18 cellular contexts compared by ENCODE assay signal in genomic region chr4:73844352-73844751, GRCh38. TPM values are rescaled to one million over a fixed set of nuclear protein-coding genes. Genes with fewer than 3 reads are reported as not detected.
DNase-seq lines count a peak whose midpoint lies in the region; ATAC-seq, FAIRE-seq and TF ChIP-seq lines count a peak whose summit lies in the region.
"Had no signal": no experiment of that assay in that cellular context is flagged by ENCODE, and none has a peak within 500 bp of the region (broad histone marks: within the 10 kb centered on the region; RNA-seq: fewer than 3 reads in every experiment).

No MANE protein-coding gene starts in this region.

- no peak for TF ChIP-seq CTCF in astrocyte (IDR thresholded peaks at IDR 0.05; ENCODE audit: insufficient read depth, low read depth, low read length)

- H4K20me1 ChIP-seq in astrocyte (ENCODE audit: insufficient read depth, low read length) = no peaks in the 10 kb centered on the region

- no peaks in the 10 kb centered on the region for H3K9me3 Mint-ChIP-seq in astrocyte (ENCODE audit: unreplicated experiment)
- H3K9me3 Mint-ChIP-seq in activated T-cell treated with anti-CD3 and anti-CD28 coated beads, Interleukin-2, amount 50 U/mL, for 4 hours = no peaks in the 10 kb centered on the region
- no peaks in the 10 kb centered on the region for H3K9me3 Mint-ChIP-seq in activated naive CD8-positive, alpha-beta T cell treated with anti-CD3 and anti-CD28 coated beads, Interleukin-2, amount 50 U/mL, for 24 hours
- H3K9me3 Mint-ChIP-seq: stimulated activated memory B cell treated with anti-CD40 and anti-IgM and Interleukin-4, amounts not matched to agents 10 μg/mL and 1 μg/mL and 100 μg/mL, for 72 hours had no signal

- H3K9me3 ChIP-seq in astrocyte (ENCODE audit: insufficient read depth, low read depth, low read length) = no peaks in the 10 kb centered on the region
- H3K9me3 ChIP-seq: vagina had no signal

- H3K36me3 ChIP-seq in astrocyte (ENCODE audit: insufficient read depth, low read length) = no peaks in the 10 kb centered on the region
- H3K36me3 ChIP-seq: vagina had no signal

- H3K27ac Mint-ChIP-seq in astrocyte (ENCODE audit: unreplicated experiment) = no peak overlapping the region
- H3K27ac Mint-ChIP-seq in activated naive CD8-positive, alpha-beta T cell treated with anti-CD3 and anti-CD28 coated beads, Interleukin-2, amount 50 U/mL, for 24 hours = no peak overlapping the region
- H3K27ac Mint-ChIP-seq: progenitor cell of endocrine pancreas; stimulated activated memory B cell treated with anti-CD40 and anti-IgM and Interleukin-4, amounts not matched to agents 10 μg/mL and 1 μg/mL and 100 μg/mL, for 72 hours; T-helper 17 cell had no signal

- peak overlapping the region; percentile 31 for H3K4me2 ChIP-seq in astrocyte (ENCODE audit: low read length)

- FAIRE-seq in astrocyte (lab: Jason Lieb, UNC) (peak; percentile 55), islet of Langerhans (lab: Jason Lieb, UNC) (peak; percentile 43)

- no peaks in the 10 kb centered on the region for H3K79me2 ChIP-seq in astrocyte (ENCODE audit: insufficient read depth, low read length)

- no peak overlapping the region for H3K4me3 ChIP-seq in astrocyte (ENCODE audit: insufficient read depth, low read depth, low read length)
- H3K4me3 ChIP-seq: vagina had no signal

- no peak overlapping the region for H3K9ac ChIP-seq in astrocyte (ENCODE audit: low read length)

- no peaks in the 10 kb centered on the region for H3K27me3 ChIP-seq in astrocyte (ENCODE audit: insufficient read depth, low read length)
- H3K27me3 ChIP-seq: vagina had no signal

- DNase-seq in AML-193 (lab: John Stamatoyannopoulos, UW) (peak; percentile 69 to 70), M059J (ENCODE audit: low read depth) (peak; percentile 68), astrocyte (ENCODE audit: low read depth) (peak; percentile 78), NK-92 (lab: John Stamatoyannopoulos, UW; ENCODE audit: unreplicated experiment) (no peak), activated gamma-delta T cell treated with Interleukin-2 at 50 U/mL for 16 hours (no peak)
- DNase-seq in activated T-cell treated with anti-CD3 and anti-CD28 coated beads, Interleukin-2, amount 50 U/mL, for 4 hours = no peak
- DNase-seq in activated naive CD8-positive, alpha-beta T cell treated with anti-CD3 and anti-CD28 coated beads, Interleukin-2, amount 50 U/mL, for 24 hours = no peak
- DNase-seq: activated effector memory CD4-positive, alpha-beta T cell treated with Interleukin-2 at 50 U/mL for 16 hours; DND-41; midbrain; NCI-H2107; stimulated activated CD4-positive, alpha-beta T cell treated with anti-CD3 and anti-CD28 coated beads, Interleukin-2, amount 100 ng/mL, for 24 hours; T-helper 17 cell had no signal

- no peaks in the 10 kb centered on the region for H3K27me3 Mint-ChIP-seq in astrocyte (ENCODE audit: low read depth, unreplicated experiment)
- H3K27me3 Mint-ChIP-seq in activated T-cell treated with anti-CD3 and anti-CD28 coated beads, Interleukin-2, amount 50 U/mL, for 4 hours (ENCODE audit: low read depth) = no peaks in the 10 kb centered on the region
- H3K27me3 Mint-ChIP-seq in activated naive CD8-positive, alpha-beta T cell treated with anti-CD3 and anti-CD28 coated beads, Interleukin-2, amount 50 U/mL, for 24 hours = no peaks in the 10 kb centered on the region

- no peak overlapping the region for H3K27ac ChIP-seq in astrocyte (ENCODE audit: low read depth, low read length)
- H3K27ac ChIP-seq: vagina had no signal

- no peaks in the 10 kb centered on the region for H3K4me1 ChIP-seq in astrocyte (ENCODE audit: insufficient read depth, low read length)
- H3K4me1 ChIP-seq: vagina had no signal

- no peak overlapping the region for H3K4me3 Mint-ChIP-seq in astrocyte (ENCODE audit: unreplicated experiment)
- H3K4me3 Mint-ChIP-seq in activated T-cell treated with anti-CD3 and anti-CD28 coated beads, Interleukin-2, amount 50 U/mL, for 4 hours = no peak overlapping the region
- no peak overlapping the region for H3K4me3 Mint-ChIP-seq in activated naive CD8-positive, alpha-beta T cell treated with anti-CD3 and anti-CD28 coated beads, Interleukin-2, amount 50 U/mL, for 24 hours
- H3K4me3 Mint-ChIP-seq: stimulated activated memory B cell treated with anti-CD40 and anti-IgM and Interleukin-4, amounts not matched to agents 10 μg/mL and 1 μg/mL and 100 μg/mL, for 72 hours; T-helper 17 cell had no signal

- peaks cover 17% of the 10 kb centered on the region for H3K4me1 Mint-ChIP-seq in astrocyte (ENCODE audit: low read depth, unreplicated experiment)
- H3K4me1 Mint-ChIP-seq in activated T-cell treated with anti-CD3 and anti-CD28 coated beads, Interleukin-2, amount 50 U/mL, for 4 hours (ENCODE audit: low read depth) = no peaks in the 10 kb centered on the region
- no peaks in the 10 kb centered on the region for H3K4me1 Mint-ChIP-seq in activated naive CD8-positive, alpha-beta T cell treated with anti-CD3 and anti-CD28 coated beads, Interleukin-2, amount 50 U/mL, for 24 hours
- H3K4me1 Mint-ChIP-seq: stimulated activated memory B cell treated with anti-CD40 and anti-IgM and Interleukin-4, amounts not matched to agents 10 μg/mL and 1 μg/mL and 100 μg/mL, for 72 hours; T-helper 17 cell had no signal

- H2AFZ ChIP-seq in astrocyte (ENCODE audit: low read depth, low read length) = no peak overlapping the region

- H3K36me3 Mint-ChIP-seq in astrocyte (ENCODE audit: low read depth, unreplicated experiment) = no peaks in the 10 kb centered on the region
- H3K36me3 Mint-ChIP-seq in activated T-cell treated with anti-CD3 and anti-CD28 coated beads, Interleukin-2, amount 50 U/mL, for 4 hours (ENCODE audit: insufficient read depth) = no peaks in the 10 kb centered on the region
- no peaks in the 10 kb centered on the region for H3K36me3 Mint-ChIP-seq in activated naive CD8-positive, alpha-beta T cell treated with anti-CD3 and anti-CD28 coated beads, Interleukin-2, amount 50 U/mL, for 24 hours (ENCODE audit: low read depth)
- H3K36me3 Mint-ChIP-seq: stimulated activated memory B cell treated with anti-CD40 and anti-IgM and Interleukin-4, amounts not matched to agents 10 μg/mL and 1 μg/mL and 100 μg/mL, for 72 hours had no signal

- no peak for ATAC-seq in activated T-cell treated with anti-CD3 and anti-CD28 coated beads, Interleukin-2, amount 50 U/mL, for 4 hours
- no peak for ATAC-seq in activated naive CD8-positive, alpha-beta T cell treated with anti-CD3 and anti-CD28 coated beads, Interleukin-2, amount 50 U/mL, for 24 hours
- ATAC-seq: stimulated activated memory B cell treated with anti-CD40 and anti-IgM and Interleukin-4, amounts not matched to agents 10 μg/mL and 1 μg/mL and 100 μg/mL, for 72 hours; T-helper 17 cell had no signal

RNA-seq across cellular contexts. Expression of gene CXCL6, which starts 7.9 kb away (rescaled TPM):
- total RNA-seq in M059J (2014; rRNA removed; shearing (Covaris generic)) = 0.15 TPM in 2 replicates
- 16.7 and 18.5 TPM in 2 replicates for total RNA-seq in astrocyte
- total RNA-seq in activated T-cell treated with anti-CD3 and anti-CD28 coated beads, Interleukin-2, amount 50 U/mL, for 4 hours = not detected
- total RNA-seq: T-helper 17 cell had no signal

RNA-seq across cellular contexts. Expression of gene PF4V1, which starts 8.7 kb away (rescaled TPM):
- total RNA-seq in M059J (2014; rRNA removed; shearing (Covaris generic)) = not detected in 2 replicates
- total RNA-seq in astrocyte = not detected in 2 replicates
- not detected for total RNA-seq in activated T-cell treated with anti-CD3 and anti-CD28 coated beads, Interleukin-2, amount 50 U/mL, for 4 hours
- total RNA-seq: cardiac septum, progenitor cell of endocrine pancreas, vagina had no signal

RNA-seq across cellular contexts. Expression of gene CXCL1, which starts 24.8 kb away (rescaled TPM):
- 5.7 and 5.8 TPM in 2 replicates for total RNA-seq in M059J (2014; rRNA removed; shearing (Covaris generic))
- 8.5 and 11.4 TPM in 2 replicates for total RNA-seq in astrocyte
- not detected for total RNA-seq in activated T-cell treated with anti-CD3 and anti-CD28 coated beads, Interleukin-2, amount 50 U/mL, for 4 hours

Comparison
In these comparisons a context has a peak if more than half of its experiments do, and no peak if none do; other contexts are left out.
1. DNase-seq: peak in AML-193 (2 of 2), M059J (single experiment) and astrocyte (single experiment); none in activated T-cell treated with anti-CD3 and anti-CD28 coated beads, Interleukin-2, amount 50 U/mL, for 4 hours (single experiment), NK-92 (single experiment), activated naive CD8-positive, alpha-beta T cell treated with anti-CD3 and anti-CD28 coated beads, Interleukin-2, amount 50 U/mL, for 24 hours (single experiment) and activated gamma-delta T cell treated with Interleukin-2 at 50 U/mL for 16 hours (single experiment).
2. RNA of gene CXCL6, which starts 7.9 kb away (total RNA-seq): 16.7 to 18.5 TPM in astrocyte; 0.15 TPM in M059J and not detected in activated T-cell treated with anti-CD3 and anti-CD28 coated beads, Interleukin-2, amount 50 U/mL, for 4 hours; every median in the first group is over 10 times any median in the second.